ENCODE assay signal across 10 cellular contexts in the genomic region with DNA sequence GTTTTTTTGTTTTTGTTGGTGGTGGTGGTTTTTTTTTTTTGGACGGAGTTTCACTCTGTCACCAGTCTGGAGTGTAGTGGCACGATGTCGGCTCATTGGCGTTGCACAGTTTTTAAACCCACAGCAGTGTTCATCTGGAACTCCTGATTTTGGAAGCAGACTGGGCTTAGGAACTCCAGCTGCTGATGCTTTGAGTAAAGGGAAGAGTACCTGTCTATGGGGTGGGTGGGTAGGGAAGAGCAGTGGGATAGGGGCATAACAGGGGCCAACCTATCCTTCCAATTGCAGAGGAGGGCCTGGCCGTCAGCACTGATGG. TPM values are rescaled to one million over a fixed set of nuclear protein-coding genes. Genes with fewer than 3 reads are reported as not detected.
DNase-seq lines count a peak whose midpoint lies in the region; ATAC-seq lines count a peak whose summit lies in the region.
"Had no signal": no experiment of that assay in that cellular context is flagged by ENCODE, and none has a peak within 500 bp of the region (broad histone marks: within the 10 kb centered on the region; RNA-seq: fewer than 3 reads in every experiment).

No MANE protein-coding gene starts in this region.

- H4K91ac ChIP-seq in trophoblast cell (ENCODE audit: low read depth, low read length) = no peak overlapping the region

- H3K27me3 ChIP-seq in CD4-positive, CD25-positive, alpha-beta regulatory T cell (ENCODE audit: control insufficient read depth, insufficient read depth, low read length) = no peaks in the 10 kb centered on the region
- H3K27me3 ChIP-seq in MG63 (no peaks in the 10 kb centered on the region), duodenal mucosa (ENCODE audit: control insufficient read depth in 1 of 2, insufficient read depth in 2 of 2, low read length in 2 of 2) (no peaks in the 10 kb centered on the region), trophoblast cell (ENCODE audit: insufficient read depth, low read length) (no peaks in the 10 kb centered on the region)
- H3K27me3 ChIP-seq: body of pancreas had no signal

- peaks cover under 1% of the 10 kb centered on the region for H3K27me3 Mint-ChIP-seq in CD4-positive, CD25-positive, alpha-beta regulatory T cell

- peaks cover 0 to 1% (median 0%) of the 10 kb centered on the region in 7 donors for H3K9me3 Mint-ChIP-seq in CD4-positive, CD25-positive, alpha-beta regulatory T cell

- peak overlapping the region; percentile 72 for H3K27ac ChIP-seq in CD4-positive, CD25-positive, alpha-beta regulatory T cell (ENCODE audit: insufficient read depth, low read length, poor library complexity, severe bottlenecking)
- H3K27ac ChIP-seq in duodenal mucosa (ENCODE audit: low read depth, low read length) = no peak overlapping the region
- H3K27ac ChIP-seq in trophoblast cell (ENCODE audit: low read depth, low read length) = no peak overlapping the region

- H3K79me1 ChIP-seq in trophoblast cell (ENCODE audit: low read length) = peaks cover 30% of the 10 kb centered on the region

- H3K9ac ChIP-seq in duodenal mucosa (ENCODE audit: low read depth in 1 of 2, low read length in 2 of 2) = peak overlapping the region in 1 of 2 donors; percentile 89
- no peak overlapping the region for H3K9ac ChIP-seq in trophoblast cell (ENCODE audit: low read length)

- H3K4ac ChIP-seq in trophoblast cell (ENCODE audit: low read depth, low read length) = peak overlapping the region; percentile 5

- H2AK5ac ChIP-seq in trophoblast cell (ENCODE audit: low read length) = no peak overlapping the region

- ATAC-seq in CD4-positive, CD25-positive, alpha-beta regulatory T cell (ENCODE audit: low read depth in 2 of 2) = no peak
- ATAC-seq in sciatic nerve = no peak
- ATAC-seq: body of pancreas, left lung had no signal

- peak overlapping the region; percentile 96 to 99 (median 98) for H3K4me3 Mint-ChIP-seq in CD4-positive, CD25-positive, alpha-beta regulatory T cell

- H3K18ac ChIP-seq in trophoblast cell (ENCODE audit: low read length) = no peak overlapping the region

- peak overlapping the region; percentile 89 to 97 (median 91) for H3K27ac Mint-ChIP-seq in CD4-positive, CD25-positive, alpha-beta regulatory T cell

- H3K14ac ChIP-seq in trophoblast cell (ENCODE audit: low read length) = no peak overlapping the region

- peak in 1 of 3 donors; percentile 20 for DNase-seq in CD4-positive, CD25-positive, alpha-beta regulatory T cell
- DNase-seq in MG63 = no peak
- DNase-seq in trophoblast cell = no peak
- no peak for DNase-seq in SW480 (ENCODE audit: low spot score)
- DNase-seq in iPS-NIHi7 (ENCODE audit: extremely low spot score) = no peak
- DNase-seq in sciatic nerve (ENCODE audit: low spot score) = no peak
- no peak for DNase-seq in activated gamma-delta T cell (lab: John Stamatoyannopoulos, UW)
- DNase-seq: body of pancreas, left lung had no signal

- intact Hi-C loops in sciatic nerve (cut with DNase I) = no loop called here

- WGBS in trophoblast cell (ENCODE audit: extremely low coverage, insufficient coverage, insufficient read length) = no CpG with 5 or more reads among the region's 5 CpGs

- H2BK5ac ChIP-seq in trophoblast cell (ENCODE audit: low read depth, low read length, poor library complexity) = no peak overlapping the region

- H3K4me3 ChIP-seq in CD4-positive, CD25-positive, alpha-beta regulatory T cell (ENCODE audit: low read depth, low read length) = peak overlapping the region; percentile 88
- H3K4me3 ChIP-seq in MG63 = peak overlapping the region; percentile 84
- H3K4me3 ChIP-seq in duodenal mucosa (ENCODE audit: low read depth in 1 of 2, low read length in 2 of 2) = peak overlapping the region; percentile 84 to 94
- no peak overlapping the region for H3K4me3 ChIP-seq in trophoblast cell (ENCODE audit: low read depth, low read length)

- no peaks in the 10 kb centered on the region for H3K9me3 ChIP-seq in CD4-positive, CD25-positive, alpha-beta regulatory T cell (ENCODE audit: control insufficient read depth in 2 of 2, low read length in 2 of 2)
- H3K9me3 ChIP-seq in MG63 (no peaks in the 10 kb centered on the region), duodenal mucosa (ENCODE audit: control insufficient read depth in 1 of 2, low read length in 2 of 2) (no peaks in the 10 kb centered on the region), trophoblast cell (ENCODE audit: insufficient read depth, low read depth, low read length) (peaks cover 3% of the 10 kb centered on the region)
- H3K9me3 ChIP-seq: body of pancreas, left lung had no signal

- no peak overlapping the region for H4K8ac ChIP-seq in trophoblast cell (ENCODE audit: low read depth, low read length)

- peaks cover 24% of the 10 kb centered on the region for H3K79me2 ChIP-seq in trophoblast cell (ENCODE audit: control insufficient read depth, insufficient read depth, low read length, poor library complexity)

- no peak overlapping the region for H3K23ac ChIP-seq in trophoblast cell (ENCODE audit: low read length)

- H2BK12ac ChIP-seq in trophoblast cell (ENCODE audit: low read length) = no peak overlapping the region

- peaks cover 70% of the 10 kb centered on the region for H3K4me1 ChIP-seq in CD4-positive, CD25-positive, alpha-beta regulatory T cell (ENCODE audit: control insufficient read depth, insufficient read depth, low read length, poor library complexity, severe bottlenecking)
- H3K4me1 ChIP-seq in duodenal mucosa (ENCODE audit: control insufficient read depth in 1 of 2, insufficient read depth in 2 of 2, low read length in 2 of 2) = peaks cover 31% of the 10 kb centered on the region in 2 donors
- peaks cover 31 to 46% of the 10 kb centered on the region in 2 experiments for H3K4me1 ChIP-seq in trophoblast cell (ENCODE audit: control insufficient read depth in 1 of 2, insufficient read depth in 2 of 2, low read length in 2 of 2)

- H3K4me1 Mint-ChIP-seq in CD4-positive, CD25-positive, alpha-beta regulatory T cell = peaks cover 17 to 60% (median 50%) of the 10 kb centered on the region in 4 donors

- no peak overlapping the region for H4K12ac ChIP-seq in trophoblast cell (ENCODE audit: low read depth, low read length)

- no peak overlapping the region for H2AFZ ChIP-seq in trophoblast cell (ENCODE audit: insufficient read depth, low read length, poor library complexity)

- peak overlapping the region; percentile 74 for H3K4me2 ChIP-seq in trophoblast cell (ENCODE audit: low read length)

- H3K36me3 ChIP-seq in CD4-positive, CD25-positive, alpha-beta regulatory T cell (ENCODE audit: control insufficient read depth, insufficient read depth, low read length) = no peaks in the 10 kb centered on the region
- H3K36me3 ChIP-seq in MG63 (peaks cover 51% of the 10 kb centered on the region), duodenal mucosa (ENCODE audit: control insufficient read depth in 1 of 2, insufficient read depth in 2 of 2, low read length in 2 of 2) (peaks cover 0 to 3% of the 10 kb centered on the region in 2 donors), trophoblast cell (ENCODE audit: control insufficient read depth in 1 of 2, insufficient read depth in 2 of 2, low read length in 2 of 2) (no peaks in the 10 kb centered on the region)

- no peak overlapping the region for H2BK120ac ChIP-seq in trophoblast cell (ENCODE audit: insufficient read depth, low read length, poor library complexity)

- H3K36me3 Mint-ChIP-seq in CD4-positive, CD25-positive, alpha-beta regulatory T cell = peaks cover 10% of the 10 kb centered on the region

RNA-seq across cellular contexts. Expression of a gene that starts 2.0 kb away (rescaled TPM):
- 286 TPM for total RNA-seq in CD4-positive, CD25-positive, alpha-beta regulatory T cell
- polyA plus RNA-seq in CD4-positive, CD25-positive, alpha-beta regulatory T cell = 100 to 1,000 TPM; 291 to 459 (median 385) TPM
- 582 and 695 TPM in 2 replicates for total RNA-seq in MG63 (2014; rRNA removed; shearing (Covaris generic); ENCODE audit: low replicate concordance)
- polyA plus RNA-seq in trophoblast cell (2013) = 627 and 651 TPM in 2 replicates
- total RNA-seq in sciatic nerve = 317 TPM

RNA-seq across cellular contexts. Expression of a gene that starts 58.8 kb away (rescaled TPM):
- not detected for total RNA-seq in CD4-positive, CD25-positive, alpha-beta regulatory T cell
- polyA plus RNA-seq in CD4-positive, CD25-positive, alpha-beta regulatory T cell = not detected
- total RNA-seq in MG63 (2014; rRNA removed; shearing (Covaris generic); ENCODE audit: low replicate concordance) = 1.3 TPM in 1 of 2 replicates, not detected in the other
- polyA plus RNA-seq in trophoblast cell (2013) = 0.07 TPM in 2 replicates
- 4.0 TPM for total RNA-seq in sciatic nerve
